Comparison of ENCODE assay signal across 8 cellular contexts in the genomic region with DNA sequence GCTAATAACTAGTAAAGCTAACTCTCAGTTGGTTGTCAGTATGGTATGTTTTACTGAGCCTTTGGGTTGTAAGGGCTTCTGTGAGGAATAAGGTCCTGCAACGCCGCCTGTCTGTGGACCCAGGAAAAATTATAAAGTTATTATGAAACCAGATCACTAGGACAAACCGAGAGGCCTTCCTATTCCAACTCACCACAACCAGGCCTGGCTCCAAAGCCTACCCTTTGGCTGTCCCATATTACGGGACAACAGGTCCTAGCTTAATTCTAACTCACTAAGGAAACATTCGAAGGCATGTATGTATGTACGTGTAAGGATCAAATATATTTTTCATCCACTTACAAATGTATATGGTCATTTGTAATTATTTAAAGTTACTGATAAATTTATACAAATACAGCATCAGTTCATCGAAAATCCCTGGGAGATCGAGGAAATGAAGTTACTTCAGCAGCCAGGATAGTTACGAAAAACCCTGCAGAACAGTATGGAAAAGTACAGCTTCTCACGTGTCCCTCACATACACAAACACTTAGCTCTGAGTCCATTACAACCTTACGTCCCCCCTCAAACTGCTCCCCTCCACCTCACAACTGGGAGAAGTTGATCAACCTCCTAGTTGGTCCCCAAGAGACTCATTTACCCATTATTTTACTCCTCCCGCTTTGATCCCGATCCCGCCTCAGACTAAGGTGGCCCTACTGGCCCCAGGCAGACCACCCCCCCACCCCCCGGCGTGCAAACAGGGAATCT. TPM values are rescaled to one million over a fixed set of nuclear protein-coding genes. Genes with fewer than 3 reads are reported as not detected.
DNase-seq lines count a peak whose midpoint lies in the region; ATAC-seq, FAIRE-seq and TF ChIP-seq lines count a peak whose summit lies in the region.

No MANE protein-coding gene starts in this region.

- peak overlapping the region; percentile 97 for H3K27ac ChIP-seq in skeletal muscle tissue (ENCODE audit: low read depth, low read length)

- no TSS peak for BruUV-seq in MCF 10A (replicated peaks; lab: Mats Ljungman, UMichigan)

- TF ChIP-seq CTCF in MCF 10A (IDR thresholded peaks at IDR 0.05; ENCODE audit: unreplicated experiment): peak; percentile 67

- CTCF ChIA-PET in MCF 10A (lab: Yijun Ruan, JAX): interaction anchor here (0.6 to 4.1 kb wide), 34 partner anchors 9 to 1786 kb away, joined by 3 to 26 read pairs (median 4); partner anchors contain the start of gene COX18

- DNase-seq in EL: peak; percentile 85
- DNase-seq in NCI-H2081 (lab: John Stamatoyannopoulos, UW): peak; percentile 58 to 77
- peak; percentile 89 for DNase-seq in MCF 10A (ENCODE audit: unreplicated experiment)
- DNase-seq in iPS-NIHi11 (ENCODE audit: low spot score): peak; percentile 42
- DNase-seq in GM19240 (ENCODE audit: insufficient read length, low spot score): no peak

- H3K36me3 ChIP-seq in skeletal muscle tissue (ENCODE audit: control insufficient read depth in 3 of 3, insufficient read depth in 3 of 3, low read length in 3 of 3): no peaks in the 10 kb centered on the region

- H3K9ac ChIP-seq in skeletal muscle tissue (ENCODE audit: low read depth in 1 of 3, low read length in 3 of 3): peak overlapping the region; percentile 93 to 95 (median 93)

- no peaks in the 10 kb centered on the region for H3K9me3 ChIP-seq in skeletal muscle tissue (ENCODE audit: control insufficient read depth in 3 of 3, low read length in 3 of 3)

- H3K9me3 Mint-ChIP-seq in MCF 10A (ENCODE audit: unreplicated experiment): no peaks in the 10 kb centered on the region

- intact Hi-C loops in MCF 10A (cut with micrococcal nuclease): loop anchor here (1.0 to 10.0 kb wide), 6 partner anchors 115 to 763 kb away; partner anchors contain the start of gene COX18

- peaks cover 24% of the 10 kb centered on the region for H3K4me1 Mint-ChIP-seq in MCF 10A (ENCODE audit: insufficient read depth, unreplicated experiment)

- FAIRE-seq in TTC549 (lab: Jason Lieb, UNC): peak; percentile 46

- peak overlapping the region; percentile 99 for H3K27ac Mint-ChIP-seq in MCF 10A (ENCODE audit: low read depth, unreplicated experiment)

- ATAC-seq in HG02852 (IDR thresholded peaks at IDR 0.05; ENCODE audit: unreplicated experiment): peak; percentile 21

- peak overlapping the region; percentile 83 to 94 (median 94) for H3K4me3 ChIP-seq in skeletal muscle tissue (ENCODE audit: low read length in 3 of 3)

- peaks cover 19% of the 10 kb centered on the region for H3K36me3 Mint-ChIP-seq in MCF 10A (ENCODE audit: insufficient read depth, unreplicated experiment)

- POLR2A ChIA-PET in MCF 10A (lab: Yijun Ruan, JAX): interaction anchor here (0.7 to 6.3 kb wide), 29 partner anchors 9 to 851 kb away, joined by 3 to 82 read pairs (median 5); partner anchors contain the start of genes COX18 and RASSF6

- H3K4me3 Mint-ChIP-seq in MCF 10A (ENCODE audit: unreplicated experiment): peak overlapping the region; percentile 82

- H3K27me3 Mint-ChIP-seq in MCF 10A (ENCODE audit: insufficient read depth, unreplicated experiment): no peaks in the 10 kb centered on the region

- H3K4me1 ChIP-seq in skeletal muscle tissue (ENCODE audit: control insufficient read depth in 3 of 3, insufficient read depth in 3 of 3, low read length in 3 of 3): peaks cover 23 to 43% (median 25%) of the 10 kb centered on the region in 3 donors

- no peaks in the 10 kb centered on the region for H3K27me3 ChIP-seq in skeletal muscle tissue (ENCODE audit: control insufficient read depth in 3 of 3, insufficient read depth in 3 of 3, low read length in 3 of 3)

RNA-seq across cellular contexts. Expression of gene ANKRD17, which starts 1.2 kb away (rescaled TPM):
- total RNA-seq in MCF 10A (2022) (62.8 and 65.7 TPM in 2 replicates), skeletal muscle tissue (46.4 TPM)
